In the genomic region with DNA sequence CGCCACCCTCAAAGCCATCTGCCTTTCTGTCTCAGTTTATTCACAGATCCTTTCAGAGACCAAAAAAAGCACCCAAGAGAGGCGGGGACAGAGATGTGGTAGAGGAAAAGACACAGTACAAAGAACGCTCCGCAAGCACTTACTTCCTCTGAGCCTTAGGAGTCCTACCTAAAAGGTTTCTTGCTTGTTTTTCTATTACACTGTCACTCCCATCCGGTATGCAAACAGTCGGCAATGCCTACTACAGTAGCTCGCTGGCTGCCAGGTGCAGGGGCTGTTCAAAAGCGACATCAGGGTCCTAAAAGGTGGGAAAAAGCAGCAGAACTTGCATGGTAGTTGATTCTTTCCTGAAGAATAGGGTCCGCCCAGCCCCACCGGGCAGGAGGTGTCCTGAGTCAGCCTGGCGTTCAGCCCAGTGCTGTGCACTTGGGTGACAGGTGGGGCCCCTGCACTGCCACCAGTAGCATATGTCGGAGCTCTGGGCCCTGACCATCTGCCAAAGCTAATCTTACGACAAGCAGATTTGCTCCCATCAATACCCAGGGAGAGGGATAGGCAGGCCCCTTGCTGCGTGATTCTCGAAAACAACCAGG, we compare ENCODE assay signal across 8 cellular contexts. TPM values are rescaled to one million over a fixed set of nuclear protein-coding genes. Genes with fewer than 3 reads are reported as not detected.
DNase-seq lines count a peak whose midpoint lies in the region; ATAC-seq and TF ChIP-seq lines count a peak whose summit lies in the region.

No MANE protein-coding gene starts in this region.

- H3K27me3 Mint-ChIP-seq in nephron progenitor cell (ENCODE audit: low read depth, poor library complexity): peaks cover 13% of the 10 kb centered on the region

- peak; percentile 39 for ATAC-seq in GM18511 (IDR thresholded peaks at IDR 0.05; ENCODE audit: unreplicated experiment)
- peak; percentile 27 for ATAC-seq in HG02623 (IDR thresholded peaks at IDR 0.05; ENCODE audit: unreplicated experiment)
- ATAC-seq in esophagus mucosa: peak; percentile 62
- ATAC-seq in GM18858 (IDR thresholded peaks at IDR 0.05; ENCODE audit: unreplicated experiment): no peak

- peak; percentile 84 to 91 for DNase-seq in NCI-H2081 (lab: John Stamatoyannopoulos, UW)
- peak; percentile 32 for DNase-seq in activated CD8-positive, alpha-beta memory T cell treated with anti-CD3 and anti-CD28 coated beads, Interleukin-2, amount 50 U/mL, for 4 hours
- DNase-seq in nephron progenitor cell: no peak
- DNase-seq in Ammon's horn (ENCODE audit: low spot score): no peak

- peak overlapping the region; percentile 92 for H3K4me3 Mint-ChIP-seq in nephron progenitor cell

- no peaks in the 10 kb centered on the region for H3K9me3 Mint-ChIP-seq in nephron progenitor cell

- no peak for TF ChIP-seq CTCF in nephron progenitor cell (IDR thresholded peaks at IDR 0.05)

- H3K27ac Mint-ChIP-seq in nephron progenitor cell: no peak overlapping the region

- H3K4me1 Mint-ChIP-seq in nephron progenitor cell: peaks cover 41% of the 10 kb centered on the region

- peaks cover 10% of the 10 kb centered on the region for H3K36me3 Mint-ChIP-seq in nephron progenitor cell (ENCODE audit: low read depth)

RNA-seq across cellular contexts. Expression of a gene that starts 0.7 kb away (rescaled TPM):
- total RNA-seq in esophagus mucosa: 15.7 TPM

RNA-seq across cellular contexts. Expression of a gene that starts 30.1 kb away (rescaled TPM):
- 91.1 TPM for total RNA-seq in esophagus mucosa

RNA-seq across cellular contexts. Expression of a gene that starts 40.1 kb away (rescaled TPM):
- 0.76 TPM for total RNA-seq in esophagus mucosa

Comparison
In these comparisons a context has a peak if more than half of its experiments do, and no peak if none do; other contexts are left out.
1. DNase-seq: peak in NCI-H2081 (2 of 2) and activated CD8-positive, alpha-beta memory T cell treated with anti-CD3 and anti-CD28 coated beads, Interleukin-2, amount 50 U/mL, for 4 hours (single experiment); none in nephron progenitor cell (single experiment) and Ammon's horn (single experiment).